In genomic region chr2:460861-461260, GRCh38 we compare ENCODE assay signal across 9 cellular contexts.
DNase-seq lines count a peak whose midpoint lies in the region; ATAC-seq lines count a peak whose summit lies in the region.
"Had no signal": no experiment of that assay in that cellular context is flagged by ENCODE, and none has a peak within 500 bp of the region (broad histone marks: within the 10 kb centered on the region; RNA-seq: fewer than 3 reads in every experiment).

No MANE protein-coding gene starts in this region.

- H3K9me3 Mint-ChIP-seq in activated T-cell treated with anti-CD3 and anti-CD28 coated beads, Interleukin-2, amount 50 U/mL, for 72 hours, result no peaks in the 10 kb centered on the region

- H3K27me3 Mint-ChIP-seq in activated T-cell treated with anti-CD3 and anti-CD28 coated beads, Interleukin-2, amount 50 U/mL, for 72 hours (ENCODE audit: low read depth), result peaks cover 63% of the 10 kb centered on the region

- ATAC-seq in GM19328 (IDR thresholded peaks at IDR 0.05; ENCODE audit: unreplicated experiment), result peak; percentile 75
- ATAC-seq in HG03520 (IDR thresholded peaks at IDR 0.05; ENCODE audit: unreplicated experiment), result peak; percentile 73
- peak; percentile 75 to 85 for ATAC-seq in activated T-cell treated with anti-CD3 and anti-CD28 coated beads, Interleukin-2, amount 50 U/mL, for 72 hours (replicated peaks in 1 of 2)
- no peak for ATAC-seq in HG03280 (IDR thresholded peaks at IDR 0.05; ENCODE audit: unreplicated experiment)
- no peak for ATAC-seq in GM21515 (IDR thresholded peaks at IDR 0.05; ENCODE audit: unreplicated experiment)

- DNase-seq in activated T-cell treated with anti-CD3 and anti-CD28 coated beads, Interleukin-2, amount 50 U/mL, for 72 hours, result peak; percentile 54 to 62
- peak; percentile 16 to 29 for DNase-seq in stimulated activated CD4-positive, alpha-beta T cell treated with anti-CD3 and anti-CD28 coated beads, Interleukin-2, amount 100 ng/mL, for 24 hours
- DNase-seq in NCI-H2081 (lab: John Stamatoyannopoulos, UW), result no peak
- DNase-seq in DMS114 treated with DMSO at 0.1 percent for 48 hours (lab: John Stamatoyannopoulos, UW; ENCODE audit: unreplicated experiment), result no peak
- DNase-seq: NCI-H2227 treated with DMSO at 0.1 percent for 48 hours had no signal

- peaks cover 0 to 2% of the 10 kb centered on the region in 2 donors for H3K36me3 Mint-ChIP-seq in activated T-cell treated with anti-CD3 and anti-CD28 coated beads, Interleukin-2, amount 50 U/mL, for 72 hours (ENCODE audit: insufficient read depth in 2 of 2)

- H3K4me3 Mint-ChIP-seq in activated T-cell treated with anti-CD3 and anti-CD28 coated beads, Interleukin-2, amount 50 U/mL, for 72 hours, result peak overlapping the region; percentile 54 to 59

- H3K27ac Mint-ChIP-seq in activated T-cell treated with anti-CD3 and anti-CD28 coated beads, Interleukin-2, amount 50 U/mL, for 72 hours, result peak overlapping the region; percentile 7

- H3K4me1 Mint-ChIP-seq in activated T-cell treated with anti-CD3 and anti-CD28 coated beads, Interleukin-2, amount 50 U/mL, for 72 hours (ENCODE audit: low read depth), result peaks cover 45% of the 10 kb centered on the region

Comparison
In these comparisons a context has a peak if more than half of its experiments do, and no peak if none do; other contexts are left out.
1. ATAC-seq: peak in GM19328 (single experiment), HG03520 (single experiment) and activated T-cell treated with anti-CD3 and anti-CD28 coated beads, Interleukin-2, amount 50 U/mL, for 72 hours (2 of 2); none in HG03280 (single experiment) and GM21515 (single experiment).
2. DNase-seq: peak in activated T-cell treated with anti-CD3 and anti-CD28 coated beads, Interleukin-2, amount 50 U/mL, for 72 hours (2 of 2) and stimulated activated CD4-positive, alpha-beta T cell treated with anti-CD3 and anti-CD28 coated beads, Interleukin-2, amount 100 ng/mL, for 24 hours (2 of 2); none in NCI-H2081 (0 of 2) and DMS114 treated with DMSO at 0.1 percent for 48 hours (single experiment).